In genomic region chrX:149762696-149763614, GRCh38 we compare ENCODE assay signal across 18 cellular contexts. TPM values are rescaled to one million over a fixed set of nuclear protein-coding genes. Genes with fewer than 3 reads are reported as not detected.
DNase-seq lines count a peak whose midpoint lies in the region; ATAC-seq and TF ChIP-seq lines count a peak whose summit lies in the region.
"Had no signal": no experiment of that assay in that cellular context is flagged by ENCODE, and none has a peak within 500 bp of the region (broad histone marks: within the 10 kb centered on the region; RNA-seq: fewer than 3 reads in every experiment).

No MANE protein-coding gene starts in this region.

- CTCF ChIA-PET in CD8-positive, alpha-beta memory T cell (lab: Charles Lee), result no interaction called here

- no peaks in the 10 kb centered on the region for H3K4me1 Mint-ChIP-seq in activated T-cell treated with anti-CD3 and anti-CD28 coated beads, Interleukin-2, amount 50 U/mL, for 24 hours (ENCODE audit: low read depth)
- H3K4me1 Mint-ChIP-seq in activated T-cell treated with anti-CD3 and anti-CD28 coated beads, Interleukin-2, amount 50 U/mL, for 72 hours (ENCODE audit: low read depth), result no peaks in the 10 kb centered on the region
- no peaks in the 10 kb centered on the region for H3K4me1 Mint-ChIP-seq in CD8-positive, alpha-beta memory T cell
- H3K4me1 Mint-ChIP-seq: CD4-positive, CD25-positive, alpha-beta regulatory T cell; GM23338 had no signal

- H3K9ac ChIP-seq in colonic mucosa (ENCODE audit: low read depth in 2 of 2, low read length in 2 of 2), result no peak overlapping the region

- no peak for ATAC-seq in activated T-cell treated with anti-CD3 and anti-CD28 coated beads, Interleukin-2, amount 50 U/mL, for 72 hours (replicated peaks in 1 of 2)
- ATAC-seq in GM21423 (IDR thresholded peaks at IDR 0.05; ENCODE audit: unreplicated experiment), result no peak
- ATAC-seq in HG03571 (IDR thresholded peaks at IDR 0.05; ENCODE audit: unreplicated experiment), result no peak
- ATAC-seq: GM23338 had no signal

- H3K9me3 Mint-ChIP-seq in activated T-cell treated with anti-CD3 and anti-CD28 coated beads, Interleukin-2, amount 50 U/mL, for 24 hours, result no peaks in the 10 kb centered on the region
- no peaks in the 10 kb centered on the region for H3K9me3 Mint-ChIP-seq in activated T-cell treated with anti-CD3 and anti-CD28 coated beads, Interleukin-2, amount 50 U/mL, for 72 hours
- H3K9me3 Mint-ChIP-seq in CD8-positive, alpha-beta memory T cell, result no peaks in the 10 kb centered on the region
- H3K9me3 Mint-ChIP-seq: CD4-positive, CD25-positive, alpha-beta regulatory T cell; GM23338 had no signal

- H3K36me3 Mint-ChIP-seq in activated T-cell treated with anti-CD3 and anti-CD28 coated beads, Interleukin-2, amount 50 U/mL, for 24 hours (ENCODE audit: low read depth), result no peaks in the 10 kb centered on the region
- no peaks in the 10 kb centered on the region for H3K36me3 Mint-ChIP-seq in activated T-cell treated with anti-CD3 and anti-CD28 coated beads, Interleukin-2, amount 50 U/mL, for 72 hours (ENCODE audit: insufficient read depth in 2 of 2)
- H3K36me3 Mint-ChIP-seq in CD8-positive, alpha-beta memory T cell, result no peaks in the 10 kb centered on the region
- H3K36me3 Mint-ChIP-seq: CD4-positive, CD25-positive, alpha-beta regulatory T cell had no signal

- peaks cover 23% of the 10 kb centered on the region for H3K27me3 Mint-ChIP-seq in activated T-cell treated with anti-CD3 and anti-CD28 coated beads, Interleukin-2, amount 50 U/mL, for 24 hours
- peaks cover 9% of the 10 kb centered on the region for H3K27me3 Mint-ChIP-seq in activated T-cell treated with anti-CD3 and anti-CD28 coated beads, Interleukin-2, amount 50 U/mL, for 72 hours (ENCODE audit: low read depth)
- peaks cover 3 to 9% of the 10 kb centered on the region in 2 donors for H3K27me3 Mint-ChIP-seq in CD8-positive, alpha-beta memory T cell

- H3K36me3 ChIP-seq in WERI-Rb-1 (no peaks in the 10 kb centered on the region), colonic mucosa (no peaks in the 10 kb centered on the region)
- no peaks in the 10 kb centered on the region for H3K36me3 ChIP-seq in CD8-positive, alpha-beta memory T cell (ENCODE audit: insufficient read depth, low read length)
- H3K36me3 ChIP-seq: BE2C had no signal

- H3K4me1 ChIP-seq in colonic mucosa, result no peaks in the 10 kb centered on the region
- no peaks in the 10 kb centered on the region for H3K4me1 ChIP-seq in CD8-positive, alpha-beta memory T cell (ENCODE audit: insufficient read depth, low read length)
- H3K4me1 ChIP-seq: BE2C, Caco-2 had no signal

- no peak overlapping the region for H3K4me3 Mint-ChIP-seq in activated T-cell treated with anti-CD3 and anti-CD28 coated beads, Interleukin-2, amount 50 U/mL, for 24 hours
- H3K4me3 Mint-ChIP-seq in activated T-cell treated with anti-CD3 and anti-CD28 coated beads, Interleukin-2, amount 50 U/mL, for 72 hours, result no peak overlapping the region
- H3K4me3 Mint-ChIP-seq in CD8-positive, alpha-beta memory T cell, result no peak overlapping the region
- H3K4me3 Mint-ChIP-seq: CD4-positive, CD25-positive, alpha-beta regulatory T cell; GM23338 had no signal

- POLR2A ChIA-PET in CD8-positive, alpha-beta memory T cell (lab: Charles Lee), result no interaction called here

- H3K9me3 ChIP-seq in WERI-Rb-1 (ENCODE audit: severe bottlenecking), result no peaks in the 10 kb centered on the region
- H3K9me3 ChIP-seq in colonic mucosa, result no peaks in the 10 kb centered on the region
- H3K9me3 ChIP-seq in CD8-positive, alpha-beta memory T cell (ENCODE audit: low read length), result no peaks in the 10 kb centered on the region
- H3K9me3 ChIP-seq: BE2C, Caco-2 had no signal

- H3K27me3 ChIP-seq in WERI-Rb-1 (ENCODE audit: insufficient read depth, low read depth, severe bottlenecking), result peaks cover 29% of the 10 kb centered on the region
- H3K27me3 ChIP-seq in colonic mucosa, result no peaks in the 10 kb centered on the region
- no peaks in the 10 kb centered on the region for H3K27me3 ChIP-seq in CD8-positive, alpha-beta memory T cell (ENCODE audit: insufficient read depth, low read length, poor library complexity, severe bottlenecking)
- H3K27me3 ChIP-seq: BE2C had no signal

- H3K27ac ChIP-seq in WERI-Rb-1 (no peak overlapping the region), colonic mucosa (no peak overlapping the region)
- H3K27ac ChIP-seq in CD8-positive, alpha-beta memory T cell (ENCODE audit: low read depth, low read length), result no peak overlapping the region
- H3K27ac ChIP-seq: HL-60 had no signal

- DNase-seq in activated T-cell treated with anti-CD3 and anti-CD28 coated beads, Interleukin-2, amount 50 U/mL, for 24 hours, result peak; percentile 16
- DNase-seq in activated T-cell treated with anti-CD3 and anti-CD28 coated beads, Interleukin-2, amount 50 U/mL, for 72 hours, result no peak
- peak; percentile 0 for DNase-seq in WERI-Rb-1
- peak; percentile 10 for DNase-seq in colonic mucosa
- peak; percentile 57 for DNase-seq in mesenteric fat pad (ENCODE audit: low spot score)
- no peak for DNase-seq in CD8-positive, alpha-beta memory T cell
- DNase-seq: BE2C; C1 segment of cervical spinal cord; Caco-2; CD4-positive, CD25-positive, alpha-beta regulatory T cell; HCEC 1CT; IMR-90 had no signal

- no peak overlapping the region for H3K4me3 ChIP-seq in WERI-Rb-1 (ENCODE audit: low read depth, low read length)
- no peak overlapping the region for H3K4me3 ChIP-seq in colonic mucosa
- H3K4me3 ChIP-seq in CD8-positive, alpha-beta memory T cell (ENCODE audit: low read length), result no peak overlapping the region
- H3K4me3 ChIP-seq: GM23338 had no signal

- intact Hi-C loops in colonic mucosa (cut with DNase I), result no loop called here

- no peak overlapping the region for H3K27ac Mint-ChIP-seq in activated T-cell treated with anti-CD3 and anti-CD28 coated beads, Interleukin-2, amount 50 U/mL, for 24 hours
- no peak overlapping the region for H3K27ac Mint-ChIP-seq in activated T-cell treated with anti-CD3 and anti-CD28 coated beads, Interleukin-2, amount 50 U/mL, for 72 hours
- H3K27ac Mint-ChIP-seq in CD8-positive, alpha-beta memory T cell, result no peak overlapping the region
- H3K27ac Mint-ChIP-seq: GM23338 had no signal

- TF ChIP-seq CTCF in WERI-Rb-1 (IDR thresholded peaks at IDR 0.05; ENCODE audit: low read depth, low read length) (no peak), colonic mucosa (IDR thresholded peaks at IDR 0.05) (no peak)

RNA-seq across cellular contexts. Expression of gene HSFX1, which starts 10.9 kb away (rescaled TPM):
- total RNA-seq in activated T-cell treated with anti-CD3 and anti-CD28 coated beads, Interleukin-2, amount 50 U/mL, for 72 hours, result under 1 TPM; 0.67 to 1.00 TPM
- 1 to 10 TPM in 1 of 2 donors, under 1 TPM in 1; 0.74 to 2.0 TPM for total RNA-seq in colonic mucosa
- total RNA-seq in mesenteric fat pad, result 0.64 TPM
- total RNA-seq in CD8-positive, alpha-beta memory T cell, result under 1 TPM in 1 of 2 experiments, not detected in 1; 0.29 TPM
- 0.14 TPM for polyA plus RNA-seq in CD8-positive, alpha-beta memory T cell
- polyA plus RNA-seq: GM23338 had no signal

RNA-seq across cellular contexts. Expression of gene MAGEA9, which starts 18.8 kb away (rescaled TPM):
- not detected for total RNA-seq in activated T-cell treated with anti-CD3 and anti-CD28 coated beads, Interleukin-2, amount 50 U/mL, for 72 hours
- total RNA-seq in colonic mucosa (not detected), mesenteric fat pad (not detected)
- total RNA-seq in CD8-positive, alpha-beta memory T cell, result not detected
- not detected for polyA plus RNA-seq in CD8-positive, alpha-beta memory T cell
- total RNA-seq: A172; Caco-2; CD4-positive, CD25-positive, alpha-beta regulatory T cell; GM23338; HT1080; IMR-90 had no signal
- polyA plus RNA-seq: CD4-positive, CD25-positive, alpha-beta regulatory T cell; GM23338; IMR-90 had no signal

RNA-seq across cellular contexts. Expression of gene MAGEA11, which starts 51.1 kb away (rescaled TPM):
- not detected for total RNA-seq in activated T-cell treated with anti-CD3 and anti-CD28 coated beads, Interleukin-2, amount 50 U/mL, for 72 hours
- total RNA-seq in colonic mucosa (not detected), mesenteric fat pad (not detected)
- total RNA-seq in CD8-positive, alpha-beta memory T cell, result not detected
- not detected for polyA plus RNA-seq in CD8-positive, alpha-beta memory T cell
- total RNA-seq: A172; CD4-positive, CD25-positive, alpha-beta regulatory T cell; GM23338; IMR-90 had no signal
- polyA plus RNA-seq: CD4-positive, CD25-positive, alpha-beta regulatory T cell; GM23338; IMR-90 had no signal

Comparison
In these comparisons a context has a peak if more than half of its experiments do, and no peak if none do; other contexts are left out.
1. DNase-seq: peak in activated T-cell treated with anti-CD3 and anti-CD28 coated beads, Interleukin-2, amount 50 U/mL, for 24 hours (single experiment), WERI-Rb-1 (single experiment), colonic mucosa (single experiment) and mesenteric fat pad (single experiment); none in activated T-cell treated with anti-CD3 and anti-CD28 coated beads, Interleukin-2, amount 50 U/mL, for 72 hours (0 of 2) and CD8-positive, alpha-beta memory T cell (0 of 5).